20 cellular contexts compared by ENCODE assay signal in the genomic region with DNA sequence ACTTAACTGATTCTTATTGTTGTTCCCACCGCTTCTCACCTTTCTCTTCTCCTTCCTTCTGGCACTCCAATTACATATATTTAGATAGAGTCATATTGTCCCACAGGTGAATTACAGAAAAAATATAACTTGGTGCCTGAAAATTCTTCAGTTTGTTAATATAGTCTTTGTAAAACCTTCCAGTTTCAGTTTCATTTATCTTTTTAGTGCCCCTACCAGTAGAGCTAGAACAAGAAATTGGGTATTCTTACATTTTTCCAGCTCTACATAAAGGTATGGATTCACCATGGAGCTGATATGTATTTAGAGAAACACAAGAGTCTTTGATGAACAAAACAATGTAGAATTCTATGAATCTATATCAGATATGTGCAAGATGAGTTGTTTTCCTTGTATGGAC. TPM values are rescaled to one million over a fixed set of nuclear protein-coding genes. Genes with fewer than 3 reads are reported as not detected.
DNase-seq lines count a peak whose midpoint lies in the region; ATAC-seq and TF ChIP-seq lines count a peak whose summit lies in the region.
"Had no signal": no experiment of that assay in that cellular context is flagged by ENCODE, and none has a peak within 500 bp of the region (broad histone marks: within the 10 kb centered on the region; RNA-seq: fewer than 3 reads in every experiment).

No MANE protein-coding gene starts in this region.

- no peaks in the 10 kb centered on the region for H3K4me1 ChIP-seq in endodermal cell (ENCODE audit: control insufficient read depth, insufficient read depth, low read length)
- H3K4me1 ChIP-seq in Peyer's patch = no peaks in the 10 kb centered on the region
- H3K4me1 ChIP-seq: foreskin keratinocyte, neural progenitor cell, SJSA1, upper lobe of right lung had no signal

- no peak for TF ChIP-seq POLR2A in erythroblast (IDR thresholded peaks at IDR 0.05; ENCODE audit: low read length)
- TF ChIP-seq POLR2A in Peyer's patch (IDR thresholded peaks at IDR 0.05) = no peak

- H3K4me3 Mint-ChIP-seq in activated CD4-positive, alpha-beta T cell treated with anti-CD3 and anti-CD28 coated beads, Interleukin-2, amount 10 ng/mL, durations not matched to agents 7 days and 5 days = peak overlapping the region; percentile 68
- H3K4me3 Mint-ChIP-seq in endodermal cell = peak overlapping the region; percentile 43
- H3K4me3 Mint-ChIP-seq: GM23338, memory B cell, neural progenitor cell had no signal

- H3K27me3 Mint-ChIP-seq in activated CD4-positive, alpha-beta T cell treated with anti-CD3 and anti-CD28 coated beads, Interleukin-2, amount 10 ng/mL, durations not matched to agents 7 days and 5 days = no peaks in the 10 kb centered on the region
- no peaks in the 10 kb centered on the region for H3K27me3 Mint-ChIP-seq in endodermal cell (ENCODE audit: insufficient read depth)
- H3K27me3 Mint-ChIP-seq: memory B cell had no signal

- no peak for TF ChIP-seq CTCF in GM12865 (IDR thresholded peaks at IDR 0.05; ENCODE audit: insufficient read depth, low read depth, low read length, missing control alignments)
- TF ChIP-seq CTCF in endodermal cell (conservative IDR thresholded peaks at IDR 0.05) = no peak
- TF ChIP-seq CTCF in Peyer's patch (IDR thresholded peaks at IDR 0.05) = no peak

- H3K9ac ChIP-seq in endodermal cell (ENCODE audit: extremely low read depth, low read length, poor library complexity, severe bottlenecking) = no peak overlapping the region
- H3K9ac ChIP-seq: neural progenitor cell had no signal

- no peaks in the 10 kb centered on the region for H3K27me3 ChIP-seq in endodermal cell (ENCODE audit: control insufficient read depth, insufficient read depth, low read length, poor library complexity, severe bottlenecking)
- H3K27me3 ChIP-seq in Peyer's patch = no peaks in the 10 kb centered on the region
- H3K27me3 ChIP-seq: foreskin keratinocyte, neural progenitor cell, SJSA1, spleen, upper lobe of right lung had no signal

- CTCF ChIA-PET in activated CD4-positive, alpha-beta T cell treated with anti-CD3 and anti-CD28 coated beads, Interleukin-2, amount 10 ng/mL, durations not matched to agents 7 days and 5 days (lab: Charles Lee) = interaction anchor here (1.1 kb wide), 1 partner anchor 12 kb away, joined by 3 read pairs; no protein-coding TSS in a partner anchor

- H3K9me3 ChIP-seq in endodermal cell (ENCODE audit: control insufficient read depth, low read length) (peaks cover 80% of the 10 kb centered on the region), Peyer's patch (peaks cover 0 to 7% (median 0%) of the 10 kb centered on the region in 4 donors)
- H3K9me3 ChIP-seq: SJSA1, upper lobe of right lung had no signal

- WGBS in endodermal cell (ENCODE audit: insufficient coverage in 1 of 2, insufficient read length in 1 of 2), 2 experiments = 100% methylated on average over 1 of the region's 1 CpG; no CpG with 5 or more reads in 1 of the 2 experiments

- H3K27ac Mint-ChIP-seq in activated CD4-positive, alpha-beta T cell treated with anti-CD3 and anti-CD28 coated beads, Interleukin-2, amount 10 ng/mL, durations not matched to agents 7 days and 5 days = peak overlapping the region; percentile 85
- H3K27ac Mint-ChIP-seq in endodermal cell = no peak overlapping the region
- H3K27ac Mint-ChIP-seq: GM23338, memory B cell, neural progenitor cell had no signal

- DNase-seq in activated CD4-positive, alpha-beta T cell treated with anti-CD3 and anti-CD28 coated beads, Interleukin-2, amount 10 ng/mL, durations not matched to agents 7 days and 5 days = no peak
- no peak for DNase-seq in activated CD4-positive, alpha-beta T cell treated with anti-CD3 and anti-CD28 coated beads, Interleukin-2, amount 50 U/mL, for 1 hour
- DNase-seq in GM12865 (ENCODE audit: low read depth) = no peak
- no peak for DNase-seq in endodermal cell
- no peak for DNase-seq in erythroblast (lab: John Stamatoyannopoulos, UW)
- no peak for DNase-seq in Peyer's patch
- no peak for DNase-seq in NCI-H1694 (lab: John Stamatoyannopoulos, UW)
- DNase-seq: activated CD4-positive, alpha-beta T cell treated with anti-CD3 and anti-CD28 coated beads for 48 hours; activated effector memory CD4-positive, alpha-beta T cell treated with Interleukin-2 at 50 U/mL for 16 hours; foreskin keratinocyte; hypothalamus; NCI-H1092 treated with DMSO at 0.1 percent for 48 hours; NCI-H524 treated with DMSO at 0.1 percent for 48 hours; spleen; upper lobe of right lung had no signal

- H3K36me3 Mint-ChIP-seq in activated CD4-positive, alpha-beta T cell treated with anti-CD3 and anti-CD28 coated beads, Interleukin-2, amount 10 ng/mL, durations not matched to agents 7 days and 5 days (ENCODE audit: low read depth) = peaks cover 56% of the 10 kb centered on the region
- H3K36me3 Mint-ChIP-seq in endodermal cell (ENCODE audit: low read depth) = peaks cover 78% of the 10 kb centered on the region

- H3K36me3 ChIP-seq in endodermal cell (ENCODE audit: control insufficient read depth, insufficient read depth, low read length) (peaks cover 99% of the 10 kb centered on the region), Peyer's patch (no peaks in the 10 kb centered on the region)
- H3K36me3 ChIP-seq: upper lobe of right lung had no signal

- H3K4me1 Mint-ChIP-seq in activated CD4-positive, alpha-beta T cell treated with anti-CD3 and anti-CD28 coated beads, Interleukin-2, amount 10 ng/mL, durations not matched to agents 7 days and 5 days = peaks cover 29% of the 10 kb centered on the region
- peaks cover 9% of the 10 kb centered on the region for H3K4me1 Mint-ChIP-seq in endodermal cell
- H3K4me1 Mint-ChIP-seq: neural progenitor cell had no signal

- peaks cover 19% of the 10 kb centered on the region for H3K9me3 Mint-ChIP-seq in activated CD4-positive, alpha-beta T cell treated with anti-CD3 and anti-CD28 coated beads, Interleukin-2, amount 10 ng/mL, durations not matched to agents 7 days and 5 days
- H3K9me3 Mint-ChIP-seq in endodermal cell = peaks cover 34% of the 10 kb centered on the region

- ATAC-seq in HG03175 (IDR thresholded peaks at IDR 0.05; ENCODE audit: unreplicated experiment) = peak; percentile 53
- ATAC-seq: foreskin keratinocyte, GM23338, upper lobe of right lung had no signal

- H3K27ac ChIP-seq in endodermal cell (ENCODE audit: low read depth, low read length) (no peak overlapping the region), Peyer's patch (no peak overlapping the region)
- H3K27ac ChIP-seq: foreskin keratinocyte, neural progenitor cell, SJSA1, spleen, upper lobe of right lung had no signal

- H3K4me3 ChIP-seq in GM12865 (ENCODE audit: low read depth, low read length) (peak overlapping the region; percentile 8; the same call in 1 of the 2 replicates), endodermal cell (ENCODE audit: low read length) (peak overlapping the region; percentile 79), Peyer's patch (no peak overlapping the region)
- H3K4me3 ChIP-seq: GM23338, neural progenitor cell, SJSA1, spleen, upper lobe of right lung had no signal

- POLR2A ChIA-PET in activated CD4-positive, alpha-beta T cell treated with anti-CD3 and anti-CD28 coated beads, Interleukin-2, amount 10 ng/mL, durations not matched to agents 7 days and 5 days (lab: Charles Lee) = no interaction called here

RNA-seq across cellular contexts. Expression of gene MANEA, which starts 10.7 kb away (rescaled TPM):
- 10 to 100 TPM; 27.3 to 31.4 TPM for total RNA-seq in activated CD4-positive, alpha-beta T cell treated with anti-CD3 and anti-CD28 coated beads, Interleukin-2, amount 10 ng/mL, durations not matched to agents 7 days and 5 days
- total RNA-seq in endodermal cell = 100 to 1,000 TPM in 1 of 2 donors, 10 to 100 TPM in 1; 77.8 to 141 TPM
- polyA plus RNA-seq in endodermal cell (2013, experiment 1 of 2) = 40.4 TPM
- 49.8 TPM for polyA plus RNA-seq in endodermal cell (2013, experiment 2 of 2)
- total RNA-seq in Peyer's patch = 1 to 10 TPM; 4.1 to 9.2 (median 7.3) TPM

Comparison
In these comparisons a context has a peak if more than half of its experiments do, and no peak if none do; other contexts are left out.
1. H3K4me3 ChIP-seq: peak in GM12865 (single experiment) and endodermal cell (single experiment); none in Peyer's patch (0 of 4).